22 cellular contexts compared by ENCODE assay signal in genomic region chr2:64848945-64849344, GRCh38.
"Had no signal": no experiment of that assay in that cellular context is flagged by ENCODE, and none has a peak within 500 bp of the region (broad histone marks: within the 10 kb centered on the region; RNA-seq: fewer than 3 reads in every experiment).

No MANE protein-coding gene starts in this region.

- FAIRE-seq: endothelial cell of umbilical vein had no signal

- ATAC-seq: left colon; left ventricle myocardium superior; mucosa of descending colon; naive thymus-derived CD8-positive, alpha-beta T cell; sciatic nerve had no signal

- H3K4me3 Mint-ChIP-seq: endodermal cell; naive thymus-derived CD8-positive, alpha-beta T cell; neural crest cell had no signal

- H3K36me3 ChIP-seq: colonic mucosa, upper lobe of left lung, uterus had no signal

- H3K4me2 ChIP-seq: hepatocyte had no signal

- H3K27ac ChIP-seq: colonic mucosa, hepatocyte, parathyroid adenoma, upper lobe of left lung, uterus had no signal

- H3K4me1 Mint-ChIP-seq: endodermal cell had no signal

- H3K4me3 ChIP-seq: colonic mucosa, hepatocyte, lung, mucosa of descending colon, upper lobe of left lung, uterus had no signal

- H3K36me3 Mint-ChIP-seq: naive thymus-derived CD8-positive, alpha-beta T cell had no signal

- H3K27ac Mint-ChIP-seq: endodermal cell; naive thymus-derived CD8-positive, alpha-beta T cell had no signal

- H3K9me3 ChIP-seq: colonic mucosa, mucosa of descending colon, upper lobe of left lung, uterus had no signal

- H3K4me1 ChIP-seq: uterus had no signal

- H3K79me2 ChIP-seq: hepatocyte, parathyroid adenoma had no signal

- H3K9me3 Mint-ChIP-seq: endodermal cell; naive thymus-derived CD8-positive, alpha-beta T cell had no signal

- H2AFZ ChIP-seq: hepatocyte had no signal

- H3K27me3 ChIP-seq: colonic mucosa, hepatocyte, upper lobe of left lung, uterus had no signal

- H3K9ac ChIP-seq: parathyroid adenoma had no signal

- DNase-seq: cerebellar nuclear complex; colonic mucosa; effector CD4-positive, alpha-beta T cell; endodermal cell; foreskin melanocyte; head of caudate nucleus; left colon; left ventricle myocardium superior; mucosa of descending colon; naive thymus-derived CD8-positive, alpha-beta T cell; occipital lobe; stimulated activated CD4-positive, alpha-beta T cell treated with anti-CD3 and anti-CD28 coated beads, Interleukin-2, amount 100 ng/mL, for 24 hours; stimulated activated CD4-positive, alpha-beta T cell treated with anti-CD3 and anti-CD28 coated beads, Interleukin-4, amount 100 ng/mL, for 4 hours; stimulated activated naive CD4-positive, alpha-beta T cell treated with Interleukin-2 at 50 U/mL for 16 hours; upper lobe of left lung; uterus had no signal
